1 cellular context compared by ENCODE assay signal in the genomic region with DNA sequence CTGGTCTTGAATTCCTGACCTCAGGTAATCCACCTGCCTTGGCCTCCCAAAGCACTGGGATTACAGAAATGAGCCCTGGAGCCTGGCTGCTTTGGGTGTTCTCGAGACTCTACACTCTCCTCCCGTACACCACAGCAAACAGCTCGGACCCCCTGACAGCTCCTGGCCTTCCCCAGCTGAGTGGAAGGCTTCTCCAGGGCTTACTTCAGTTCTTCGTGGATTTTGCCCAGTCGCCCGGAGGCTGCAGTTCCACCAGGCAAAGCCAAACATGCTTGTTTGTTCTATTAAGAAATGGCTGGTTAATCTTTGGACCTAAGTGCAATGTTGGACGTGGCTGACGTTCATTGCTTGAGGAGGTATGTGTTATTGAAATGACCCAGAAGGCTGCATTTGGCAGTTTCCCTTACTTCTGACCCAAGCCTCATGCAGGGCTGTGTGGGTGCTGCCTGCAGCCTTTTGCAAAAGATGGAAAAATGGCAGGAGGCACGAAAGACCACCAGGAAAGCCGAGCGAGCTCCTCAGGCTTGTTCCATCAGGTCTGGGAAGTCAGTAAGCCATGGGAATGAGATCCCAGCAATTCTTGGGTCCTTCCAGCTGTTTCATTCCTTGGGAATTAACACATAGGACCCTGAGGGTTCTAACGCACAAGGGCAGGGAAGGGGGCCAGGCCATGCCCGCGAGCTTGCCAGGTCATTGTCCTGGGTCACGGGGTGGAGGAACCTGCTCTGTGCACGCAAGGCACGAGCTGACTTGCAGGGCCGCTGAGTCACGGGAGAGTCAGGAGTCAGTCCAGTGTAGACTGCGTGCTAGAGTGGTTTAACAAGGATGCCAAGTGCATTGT.
TF ChIP-seq lines count a peak whose summit lies in the region.

No MANE protein-coding gene starts in this region.

TF ChIP-seq in HCT116, 20 proteins besides CTCF, POLR2A, EP300 and RAD21 (continued from another document):
- TF ChIP-seq, protein P1, sequence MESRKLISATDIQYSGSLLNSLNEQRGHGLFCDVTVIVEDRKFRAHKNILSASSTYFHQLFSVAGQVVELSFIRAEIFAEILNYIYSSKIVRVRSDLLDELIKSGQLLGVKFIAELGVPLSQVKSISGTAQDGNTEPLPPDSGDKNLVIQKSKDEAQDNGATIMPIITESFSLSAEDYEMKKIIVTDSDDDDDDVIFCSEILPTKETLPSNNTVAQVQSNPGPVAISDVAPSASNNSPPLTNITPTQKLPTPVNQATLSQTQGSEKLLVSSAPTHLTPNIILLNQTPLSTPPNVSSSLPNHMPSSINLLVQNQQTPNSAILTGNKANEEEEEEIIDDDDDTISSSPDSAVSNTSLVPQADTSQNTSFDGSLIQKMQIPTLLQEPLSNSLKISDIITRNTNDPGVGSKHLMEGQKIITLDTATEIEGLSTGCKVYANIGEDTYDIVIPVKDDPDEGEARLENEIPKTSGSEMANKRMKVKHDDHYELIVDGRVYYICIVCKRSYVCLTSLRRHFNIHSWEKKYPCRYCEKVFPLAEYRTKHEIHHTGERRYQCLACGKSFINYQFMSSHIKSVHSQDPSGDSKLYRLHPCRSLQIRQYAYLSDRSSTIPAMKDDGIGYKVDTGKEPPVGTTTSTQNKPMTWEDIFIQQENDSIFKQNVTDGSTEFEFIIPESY (IDR thresholded peaks at IDR 0.05; ENCODE audit: extremely low read depth, insufficient replicate concordance, low read length) = no peak
TF ChIP-seq in HCT116: peak in this region for 3.
